8 cellular contexts compared by ENCODE assay signal in the genomic region with DNA sequence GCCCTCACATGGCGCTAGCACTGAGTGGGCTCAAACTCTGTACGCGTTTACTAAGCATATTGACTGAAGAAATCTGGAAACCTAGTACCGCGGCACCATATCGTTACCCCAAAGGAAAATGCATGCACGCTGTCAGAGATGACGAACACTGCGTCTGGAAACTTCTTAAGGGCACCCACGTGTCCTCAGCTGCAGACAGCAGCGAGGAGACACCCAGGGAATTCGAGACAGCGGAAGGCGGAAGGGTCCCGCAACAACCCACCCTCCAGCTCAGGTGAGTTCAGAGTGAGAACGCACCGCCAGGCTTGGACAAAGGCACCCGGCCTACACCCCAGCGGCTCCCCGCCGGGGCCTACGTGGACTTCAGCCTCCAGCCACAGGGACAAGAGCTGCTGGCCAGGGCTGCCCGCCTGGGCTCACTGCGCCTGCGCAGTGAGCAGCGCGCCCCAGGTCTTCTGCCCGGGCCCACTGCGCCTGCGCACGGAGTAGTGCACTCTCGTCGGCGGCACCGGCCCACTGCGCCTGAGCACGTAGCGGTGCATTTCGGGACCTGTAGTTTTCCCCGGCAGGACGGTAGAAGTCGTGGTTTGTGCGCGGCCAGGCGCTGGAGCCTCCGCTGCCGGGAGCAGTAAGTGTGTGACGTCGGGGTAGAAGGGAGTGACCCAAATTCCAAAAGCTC. TPM values are rescaled to one million over a fixed set of nuclear protein-coding genes. Genes with fewer than 3 reads are reported as not detected.
DNase-seq lines count a peak whose midpoint lies in the region; ATAC-seq, FAIRE-seq and TF ChIP-seq lines count a peak whose summit lies in the region.
"Not testable (repeated sequence)": the region's sequence is repeated elsewhere in the genome, so short reads cannot be mapped to it uniquely, and the experiment has no call there.

A gene with protein sequence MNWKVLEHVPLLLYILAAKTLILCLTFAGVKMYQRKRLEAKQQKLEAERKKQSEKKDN (plus strand): TSS at position 568 of the 679 bp plus-strand sequence. CDS start 3,998 bp downstream, outside the sequence.

- H3K27ac ChIP-seq in CD4-positive, alpha-beta T cell (ENCODE audit: low read depth, low read length); ovary: not testable (repeated sequence)

- peak; percentile 91 for FAIRE-seq in GM19239 (lab: Jason Lieb, UNC)

- not testable (repeated sequence) for H3K9me3 ChIP-seq in CD4-positive, alpha-beta T cell (ENCODE audit: control insufficient read depth, low read length); MG63; ovary

- not testable (repeated sequence) for H3K4me1 ChIP-seq in ovary (ENCODE audit: insufficient read depth)

- not testable (repeated sequence) for H3K4me3 ChIP-seq in MG63, ovary

- TF ChIP-seq CTCF in CD4-positive, alpha-beta T cell (IDR thresholded peaks at IDR 0.05); ovary (IDR thresholded peaks at IDR 0.05): not testable (repeated sequence)

- intact Hi-C loops in CD4-positive, alpha-beta T cell (cut with DNase I, micrococcal nuclease); left cardiac atrium (cut with DNase I); ovary (cut with DNase I): not testable (repeated sequence)

- DNase-seq in CD4-positive, alpha-beta T cell; GM19239 (ENCODE audit: insufficient read length, low spot score); MG63; activated naive CD4-positive, alpha-beta T cell treated with anti-CD3 and anti-CD28 coated beads, Interleukin-2, amount 50 U/mL, for 72 hours (ENCODE audit: low spot score in 2 of 2); left cardiac atrium; ovary: not testable (repeated sequence)

- H3K36me3 Mint-ChIP-seq in CD4-positive, alpha-beta T cell (ENCODE audit: low read depth); activated naive CD4-positive, alpha-beta T cell treated with anti-CD3 and anti-CD28 coated beads, Interleukin-2, amount 50 U/mL, for 72 hours: not testable (repeated sequence)

- not testable (repeated sequence) for H3K27ac Mint-ChIP-seq in CD4-positive, alpha-beta T cell; activated naive CD4-positive, alpha-beta T cell treated with anti-CD3 and anti-CD28 coated beads, Interleukin-2, amount 50 U/mL, for 72 hours

- not testable (repeated sequence) for TF ChIP-seq POLR2A in ovary (IDR thresholded peaks at IDR 0.05)

- CTCF ChIA-PET in CD4-positive, alpha-beta T cell (lab: Charles Lee): not testable (repeated sequence)

- not testable (repeated sequence) for H3K4me3 Mint-ChIP-seq in CD4-positive, alpha-beta T cell

- H3K9me3 Mint-ChIP-seq in CD4-positive, alpha-beta T cell; activated naive CD4-positive, alpha-beta T cell treated with anti-CD3 and anti-CD28 coated beads, Interleukin-2, amount 50 U/mL, for 72 hours: not testable (repeated sequence)

- not testable (repeated sequence) for TF ChIP-seq EP300 in ovary (IDR thresholded peaks at IDR 0.05)

- not testable (repeated sequence) for H3K27me3 ChIP-seq in CD4-positive, alpha-beta T cell (ENCODE audit: control insufficient read depth, insufficient read depth, low read length); MG63; ovary

- not testable (repeated sequence) for H3K36me3 ChIP-seq in MG63, ovary

- H3K4me1 Mint-ChIP-seq in CD4-positive, alpha-beta T cell (ENCODE audit: low read depth): not testable (repeated sequence)

- H3K27me3 Mint-ChIP-seq in CD4-positive, alpha-beta T cell: not testable (repeated sequence)

- WGBS in ovary, 3 donors: no CpG with 5 or more reads among the region's 49 CpGs

- POLR2A ChIA-PET in CD4-positive, alpha-beta T cell (lab: Charles Lee): not testable (repeated sequence)

- ATAC-seq in CD4-positive, alpha-beta T cell (ENCODE audit: poor library complexity): peak; percentile 93
- ATAC-seq in GM21825 (IDR thresholded peaks at IDR 0.05; ENCODE audit: unreplicated experiment): peak; percentile 86
- peak; percentile 97 for ATAC-seq in HG03066 (IDR thresholded peaks at IDR 0.05; ENCODE audit: low read depth, unreplicated experiment)
- ATAC-seq in activated naive CD4-positive, alpha-beta T cell treated with anti-CD3 and anti-CD28 coated beads, Interleukin-2, amount 50 U/mL, for 72 hours: peak; percentile 93 to 98
- ATAC-seq in left cardiac atrium: peak; percentile 98 to 99

RNA-seq across cellular contexts. Expression of the gene that starts here (rescaled TPM):
- 1 to 10 TPM; 3.1 to 4.7 TPM for total RNA-seq in CD4-positive, alpha-beta T cell
- 7.9 and 12.3 TPM in 2 replicates for total RNA-seq in MG63 (2014; rRNA removed; shearing (Covaris generic); ENCODE audit: low replicate concordance)
- 10 to 100 TPM in 1 of 2 donors, 1 to 10 TPM in 1; 2.1 to 19.2 TPM for total RNA-seq in activated naive CD4-positive, alpha-beta T cell treated with anti-CD3 and anti-CD28 coated beads, Interleukin-2, amount 50 U/mL, for 72 hours
- total RNA-seq in left cardiac atrium: 10 to 100 TPM in 1 of 2 donors, 1 to 10 TPM in 1; 6.1 to 13.1 TPM
- total RNA-seq in ovary: 10 to 100 TPM in 5 of 7 donors, 1 to 10 TPM in 2; 6.8 to 29.4 (median 10.5) TPM
- 10 to 100 TPM; 11.5 to 25.0 TPM for polyA plus RNA-seq in ovary
